In the genomic region with DNA sequence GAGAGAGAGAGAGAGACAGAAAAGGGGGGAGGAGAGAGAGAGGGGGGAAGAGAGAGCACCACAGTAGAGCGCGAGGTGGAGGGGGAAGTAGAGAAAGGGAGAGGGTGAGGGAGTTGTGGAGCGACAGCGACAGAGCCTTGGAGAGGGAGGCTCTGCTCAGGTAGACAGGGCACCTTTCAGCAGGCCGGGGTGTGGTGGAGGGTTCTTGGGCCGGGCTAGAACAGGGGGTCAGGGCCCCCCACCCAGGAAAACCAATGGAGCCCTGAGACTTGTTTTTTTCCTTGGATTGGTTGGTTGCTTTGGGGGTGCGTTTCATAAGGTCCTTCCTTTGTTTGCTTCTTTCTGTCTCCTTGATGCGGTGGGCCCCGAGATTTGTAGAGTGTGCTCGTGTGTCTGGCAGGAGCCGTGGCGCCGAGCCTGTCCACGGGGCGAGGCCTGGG, we compare ENCODE assay signal across 8 cellular contexts.
DNase-seq lines count a peak whose midpoint lies in the region; ATAC-seq and TF ChIP-seq lines count a peak whose summit lies in the region.
"Not testable (repeated sequence)": the region's sequence is repeated elsewhere in the genome, so short reads cannot be mapped to it uniquely, and the experiment has no call there.

No MANE protein-coding gene starts in this region.

- H3K27ac Mint-ChIP-seq in chondrocyte (ENCODE audit: unreplicated experiment) = not testable (repeated sequence)

- 0 out of 2 replicates have a peak overlapping the region, but pooled peaks have one; percentile 70 for H2AFZ ChIP-seq in OCI-LY3 (ENCODE audit: low read depth, low read length)
- H2AFZ ChIP-seq in mesenchymal stem cell (ENCODE audit: low read depth, low read length) = not testable (repeated sequence)

- TF ChIP-seq CTCF in GM12865 (IDR thresholded peaks at IDR 0.05; ENCODE audit: insufficient read depth, low read depth, low read length, missing control alignments); OCI-LY3 (IDR thresholded peaks at IDR 0.05; ENCODE audit: low read depth, low read length); chondrocyte (IDR thresholded peaks at IDR 0.05); heart left ventricle (IDR thresholded peaks at IDR 0.05): not testable (repeated sequence)

- H3K9me3 Mint-ChIP-seq in chondrocyte (ENCODE audit: low read depth) = not testable (repeated sequence)

- H3K18ac ChIP-seq in mesenchymal stem cell (ENCODE audit: low read depth in 1 of 2, low read length in 2 of 2) = not testable (repeated sequence)

- not testable (repeated sequence) for H3K4ac ChIP-seq in mesenchymal stem cell (ENCODE audit: low read depth in 1 of 2, low read length in 2 of 2)

- H3K4me3 ChIP-seq in GM12865 (ENCODE audit: low read depth, low read length) = peak overlapping the region; percentile 80
- peak overlapping the region; percentile 79 for H3K4me3 ChIP-seq in OCI-LY3 (ENCODE audit: low read length)
- H3K4me3 ChIP-seq in heart left ventricle = peak overlapping the region in 10 of 12 donors; percentile 44 to 88 (median 60)
- peak overlapping the region in 1 of 2 experiments; percentile 82 for H3K4me3 ChIP-seq in mesenchymal stem cell (ENCODE audit: insufficient read depth in 1 of 2, low read depth in 1 of 2, low read length in 2 of 2)

- not testable (repeated sequence) for H4K8ac ChIP-seq in mesenchymal stem cell (ENCODE audit: low read length)

- not testable (repeated sequence) for H2BK15ac ChIP-seq in mesenchymal stem cell (ENCODE audit: low read depth, poor library complexity, severe bottlenecking)

- H3K23ac ChIP-seq in mesenchymal stem cell (ENCODE audit: low read length in 2 of 2) = not testable (repeated sequence)

- not testable (repeated sequence) for H3K14ac ChIP-seq in mesenchymal stem cell (ENCODE audit: low read length in 2 of 2)

- H3K36me3 Mint-ChIP-seq in chondrocyte (ENCODE audit: low read depth) = peaks cover 16% of the 10 kb centered on the region

- peak; percentile 72 for DNase-seq in GM12865 (ENCODE audit: low read depth)
- peak; percentile 51 to 59 for DNase-seq in activated T-cell treated with anti-CD3 and anti-CD28 coated beads, Interleukin-2, amount 50 U/mL, for 48 hours
- DNase-seq in chondrocyte (ENCODE audit: low spot score) = peak; percentile 77
- peak in 4 of 5 donors; percentile 31 to 65 (median 40) for DNase-seq in heart left ventricle
- peak; percentile 32 for DNase-seq in mesenchymal stem cell
- DNase-seq in retina = peak; percentile 77
- peak; percentile 75 for DNase-seq in ureter (ENCODE audit: low spot score)

- H2BK12ac ChIP-seq in mesenchymal stem cell (ENCODE audit: low read length in 2 of 2) = not testable (repeated sequence)

- not testable (repeated sequence) for H2BK120ac ChIP-seq in mesenchymal stem cell (ENCODE audit: low read depth, low read length)

- H4K20me1 ChIP-seq in OCI-LY3 (ENCODE audit: insufficient read depth, low read length) = not testable (repeated sequence)

- not testable (repeated sequence) for H4K91ac ChIP-seq in mesenchymal stem cell (ENCODE audit: low read length)

- peak overlapping the region; percentile 87 for H3K9ac ChIP-seq in OCI-LY3 (ENCODE audit: low read length)
- peak overlapping the region; percentile 93 for H3K9ac ChIP-seq in mesenchymal stem cell (ENCODE audit: low read length)

- H3K4me3 Mint-ChIP-seq in chondrocyte (ENCODE audit: unreplicated experiment) = peak overlapping the region; percentile 67

- not testable (repeated sequence) for H3K79me1 ChIP-seq in mesenchymal stem cell (replicated peaks; ENCODE audit: low read length, poor library complexity, severe bottlenecking)

- peak overlapping the region; percentile 90 for H3K4me2 ChIP-seq in OCI-LY3 (ENCODE audit: low read length)
- H3K4me2 ChIP-seq in mesenchymal stem cell (ENCODE audit: low read length, poor library complexity, severe bottlenecking) = not testable (repeated sequence)

- H3K27ac ChIP-seq in OCI-LY3 (ENCODE audit: low read length) (peak overlapping the region; percentile 76), heart left ventricle (peak overlapping the region in 10 of 12 donors; percentile 9 to 96 (median 89))
- not testable (repeated sequence) for H3K27ac ChIP-seq in mesenchymal stem cell (ENCODE audit: low read length, poor library complexity, severe bottlenecking)

- not testable (repeated sequence) for H3K36me3 ChIP-seq in OCI-LY3 (replicated peaks; ENCODE audit: low read depth, low read length); heart left ventricle; mesenchymal stem cell (ENCODE audit: control insufficient read depth in 1 of 2, insufficient read depth in 2 of 2, low read depth in 1 of 2, low read length in 2 of 2)

- TF ChIP-seq POLR2A in heart left ventricle (IDR thresholded peaks at IDR 0.05) = not testable (repeated sequence)

- peaks cover 21% of the 10 kb centered on the region for H3K4me1 Mint-ChIP-seq in chondrocyte (ENCODE audit: low read depth)

- not testable (repeated sequence) for H2BK5ac ChIP-seq in mesenchymal stem cell (ENCODE audit: low read depth, low read length, poor library complexity, severe bottlenecking)

- H3K9me3 ChIP-seq in OCI-LY3 (ENCODE audit: insufficient read depth, low read length); heart left ventricle; mesenchymal stem cell (ENCODE audit: control insufficient read depth, low read length): not testable (repeated sequence)

- H3K27me3 Mint-ChIP-seq in chondrocyte (ENCODE audit: low read depth) = peaks cover 45% of the 10 kb centered on the region

- H3K27me3 ChIP-seq in OCI-LY3 (ENCODE audit: low read depth, low read length) = not testable (repeated sequence)
- H3K27me3 ChIP-seq in heart left ventricle (peaks cover 28 to 71% (median 61%) of the 10 kb centered on the region in 9 donors), mesenchymal stem cell (ENCODE audit: control insufficient read depth in 1 of 2, insufficient read depth in 1 of 2, low read length in 2 of 2) (peaks cover 28 to 29% of the 10 kb centered on the region in 2 experiments)

- peaks cover 18% of the 10 kb centered on the region; the same call in 1 of the 2 replicates for H3K79me2 ChIP-seq in OCI-LY3 (ENCODE audit: low read length)

- peaks cover 19% of the 10 kb centered on the region for H3K4me1 ChIP-seq in OCI-LY3 (ENCODE audit: low read length)
- peaks cover 3 to 38% (median 16%) of the 10 kb centered on the region in 12 donors for H3K4me1 ChIP-seq in heart left ventricle
- not testable (repeated sequence) for H3K4me1 ChIP-seq in mesenchymal stem cell (ENCODE audit: control insufficient read depth, insufficient read depth, low read depth, low read length)

- H2AK5ac ChIP-seq in mesenchymal stem cell (ENCODE audit: low read length, severe bottlenecking) = not testable (repeated sequence)

- WGBS in heart left ventricle, 4 donors = 35 to 47% (median 41%) methylated on average over 15 of the region's 15 CpGs
- 25% methylated on average over 15 of the region's 15 CpGs for WGBS in mesenchymal stem cell

- peak in 3 of 4 donors; percentile 39 to 47 (median 40) for ATAC-seq in heart left ventricle

- intact Hi-C loops in heart left ventricle (cut with DNase I) = not testable (repeated sequence)
